ENCODE assay signal across 18 cellular contexts in the genomic region with DNA sequence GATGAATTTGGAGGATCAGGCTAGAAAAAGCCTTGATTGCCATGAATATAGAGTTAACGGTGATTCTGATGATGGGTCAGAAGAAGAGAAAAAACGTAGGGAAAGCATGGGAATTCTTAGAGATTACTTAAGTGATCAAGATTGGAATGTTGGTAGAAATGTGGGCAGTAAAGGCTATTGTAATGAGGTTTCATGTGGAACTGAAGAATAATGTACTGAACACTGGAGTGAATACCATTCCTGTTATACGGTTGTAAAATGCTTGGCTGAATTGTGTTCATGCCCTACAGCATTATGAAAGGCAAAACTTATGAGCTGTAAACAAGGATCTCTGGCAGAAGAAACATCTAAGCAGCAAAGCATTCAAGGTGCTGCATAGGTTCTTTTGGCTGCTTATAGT.
DNase-seq lines count a peak whose midpoint lies in the region; ATAC-seq and TF ChIP-seq lines count a peak whose summit lies in the region.
"Had no signal": no experiment of that assay in that cellular context is flagged by ENCODE, and none has a peak within 500 bp of the region (broad histone marks: within the 10 kb centered on the region; RNA-seq: fewer than 3 reads in every experiment).

No MANE protein-coding gene starts in this region.

- peak; percentile 44 for DNase-seq in AG10803 (ENCODE audit: low read depth)
- DNase-seq in amniotic epithelial cell (ENCODE audit: low read depth), result peak; percentile 9
- DNase-seq in foreskin melanocyte, result peak; percentile 45
- DNase-seq in renal cortical epithelial cell (ENCODE audit: low read depth), result peak; percentile 94
- DNase-seq in vagina (ENCODE audit: extremely low spot score in 2 of 2), result no peak
- DNase-seq in stimulated activated CD4-positive, alpha-beta T cell treated with anti-CD3 and anti-CD28 coated beads, Interleukin-4, amount 100 ng/mL, for 24 hours, result no peak
- DNase-seq: AML-193; Caco-2; CD8-positive, alpha-beta memory T cell; DND-41; GF-D8; H7; IMR-90 had no signal

- TF ChIP-seq CTCF in AG10803 (conservative IDR thresholded peaks at IDR 0.05; ENCODE audit: low read length) (no peak), vagina (IDR thresholded peaks at IDR 0.05) (no peak)

- H3K36me3 ChIP-seq in vagina, result no peaks in the 10 kb centered on the region
- H3K36me3 ChIP-seq: BLaER1 had no signal

- no peaks in the 10 kb centered on the region for H3K4me1 ChIP-seq in vagina
- H3K4me1 ChIP-seq: BLaER1 had no signal

- H3K27ac ChIP-seq in vagina, result no peak overlapping the region
- H3K27ac ChIP-seq: 22Rv1, BLaER1 had no signal

- no peaks in the 10 kb centered on the region for H3K27me3 ChIP-seq in vagina
- H3K27me3 ChIP-seq: BLaER1 had no signal

- no peak for ATAC-seq in GM19395 (IDR thresholded peaks at IDR 0.05; ENCODE audit: unreplicated experiment)
- ATAC-seq: GM12878, GM23338 had no signal

- H3K4me3 ChIP-seq in AG10803 (ENCODE audit: low read length) (no peak overlapping the region), vagina (no peak overlapping the region)
- H3K4me3 ChIP-seq: BLaER1, GM12878, GM23338 had no signal

- intact Hi-C loops in vagina (cut with DNase I), result no loop called here

- TF ChIP-seq POLR2A in vagina (IDR thresholded peaks at IDR 0.05), result no peak

- H3K9me3 ChIP-seq in vagina, result no peaks in the 10 kb centered on the region
- H3K9me3 ChIP-seq: BLaER1, Caco-2 had no signal

Comparison
In these comparisons a context has a peak if more than half of its experiments do, and no peak if none do; other contexts are left out.
1. DNase-seq: peak in AG10803 (single experiment), amniotic epithelial cell (single experiment), foreskin melanocyte (single experiment) and renal cortical epithelial cell (single experiment); none in vagina (0 of 2) and stimulated activated CD4-positive, alpha-beta T cell treated with anti-CD3 and anti-CD28 coated beads, Interleukin-4, amount 100 ng/mL, for 24 hours (single experiment).